16 cellular contexts compared by ENCODE assay signal in genomic region chr16:12452549-12452948, GRCh38.
DNase-seq lines count a peak whose midpoint lies in the region; ATAC-seq lines count a peak whose summit lies in the region.
"Had no signal": no experiment of that assay in that cellular context is flagged by ENCODE, and none has a peak within 500 bp of the region (broad histone marks: within the 10 kb centered on the region; RNA-seq: fewer than 3 reads in every experiment).

No MANE protein-coding gene starts in this region.

- peaks cover 6% of the 10 kb centered on the region for H3K9me3 Mint-ChIP-seq in stimulated activated naive CD8-positive, alpha-beta T cell treated with anti-CD3 and anti-CD28 coated beads, Interleukin-15, Interleukin-2, amounts not matched to agents 100 ng/mL and 50 ng/mL, for 24 hours
- peaks cover 3 to 14% (median 10%) of the 10 kb centered on the region in 7 donors for H3K9me3 Mint-ChIP-seq in naive B cell
- H3K9me3 Mint-ChIP-seq: CD8-positive, alpha-beta T cell; GM23338 had no signal

- H3K27me3 Mint-ChIP-seq in stimulated activated naive CD8-positive, alpha-beta T cell treated with anti-CD3 and anti-CD28 coated beads, Interleukin-15, Interleukin-2, amounts not matched to agents 100 ng/mL and 50 ng/mL, for 24 hours, result no peaks in the 10 kb centered on the region
- no peaks in the 10 kb centered on the region for H3K27me3 Mint-ChIP-seq in naive B cell
- H3K27me3 Mint-ChIP-seq: B cell, IgD-negative memory B cell had no signal

- H3K27ac Mint-ChIP-seq in stimulated activated naive CD8-positive, alpha-beta T cell treated with anti-CD3 and anti-CD28 coated beads, Interleukin-15, Interleukin-2, amounts not matched to agents 100 ng/mL and 50 ng/mL, for 24 hours, result peak overlapping the region; percentile 5
- peak overlapping the region in 4 of 6 donors; percentile 25 to 93 (median 52) for H3K27ac Mint-ChIP-seq in naive B cell
- H3K27ac Mint-ChIP-seq: B cell; CD8-positive, alpha-beta T cell; GM23338; IgD-negative memory B cell had no signal

- peaks cover 7% of the 10 kb centered on the region for H3K36me3 Mint-ChIP-seq in stimulated activated naive CD8-positive, alpha-beta T cell treated with anti-CD3 and anti-CD28 coated beads, Interleukin-15, Interleukin-2, amounts not matched to agents 100 ng/mL and 50 ng/mL, for 24 hours (ENCODE audit: low read depth)
- peaks cover 37 to 42% of the 10 kb centered on the region in 2 donors for H3K36me3 Mint-ChIP-seq in naive B cell

- no peak for ATAC-seq in stimulated activated naive CD8-positive, alpha-beta T cell treated with anti-CD3 and anti-CD28 coated beads, Interleukin-15, Interleukin-2, amounts not matched to agents 100 U/mL and 50 U/mL, for 24 hours
- ATAC-seq in naive B cell (ENCODE audit: low read depth in 2 of 2) (no peak), HG02798 (IDR thresholded peaks at IDR 0.05; ENCODE audit: poor library complexity, unreplicated experiment) (no peak)
- ATAC-seq: CD8-positive, alpha-beta T cell; GM23338 had no signal

- DNase-seq in stimulated activated naive CD8-positive, alpha-beta T cell treated with anti-CD3 and anti-CD28 coated beads, Interleukin-15, Interleukin-2, amounts not matched to agents 100 U/mL and 50 U/mL, for 24 hours, result no peak
- DNase-seq in naive B cell (no peak), posterior vena cava (ENCODE audit: low spot score) (peak; percentile 60), NCI-H187 treated with DMSO at 0.1 percent for 48 hours (lab: John Stamatoyannopoulos, UW) (no peak), 8988T (no peak)
- DNase-seq: CD8-positive, alpha-beta T cell; COR-L47; DND-41; GDM1; H7 had no signal

- peaks cover 10% of the 10 kb centered on the region for H3K4me1 Mint-ChIP-seq in stimulated activated naive CD8-positive, alpha-beta T cell treated with anti-CD3 and anti-CD28 coated beads, Interleukin-15, Interleukin-2, amounts not matched to agents 100 ng/mL and 50 ng/mL, for 24 hours (ENCODE audit: low read depth)
- H3K4me1 Mint-ChIP-seq in naive B cell, result peaks cover 60 to 78% (median 71%) of the 10 kb centered on the region in 3 donors
- H3K4me1 Mint-ChIP-seq: GM23338 had no signal

- H3K4me3 Mint-ChIP-seq in stimulated activated naive CD8-positive, alpha-beta T cell treated with anti-CD3 and anti-CD28 coated beads, Interleukin-15, Interleukin-2, amounts not matched to agents 100 ng/mL and 50 ng/mL, for 24 hours, result no peak overlapping the region
- H3K4me3 Mint-ChIP-seq in naive B cell, result no peak overlapping the region
- H3K4me3 Mint-ChIP-seq: B cell; CD14-positive monocyte; CD8-positive, alpha-beta T cell; GM23338 had no signal

- intact Hi-C loops in posterior vena cava (cut with DNase I), result no loop called here
